In the genomic region with DNA sequence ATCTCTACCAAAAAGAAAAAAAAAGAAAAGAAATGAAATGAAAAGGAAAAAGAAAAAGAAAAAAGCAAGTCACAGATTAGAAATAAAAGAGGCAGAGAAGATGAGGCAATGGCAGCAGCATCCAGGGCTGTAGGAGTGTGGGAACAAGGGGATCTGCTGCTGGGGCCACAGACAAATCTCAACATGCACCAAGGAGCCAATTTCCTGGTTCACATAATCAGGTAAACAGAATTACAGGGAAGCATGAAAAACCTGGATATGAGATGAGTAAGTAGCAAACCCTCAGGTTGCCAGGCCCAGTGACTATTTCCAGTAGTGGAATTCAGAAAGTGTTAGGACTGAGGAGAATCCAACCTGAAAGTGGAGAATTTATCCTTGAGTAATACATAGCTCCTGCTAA, we compare ENCODE assay signal across 27 cellular contexts.
"Had no signal": no experiment of that assay in that cellular context is flagged by ENCODE, and none has a peak within 500 bp of the region (broad histone marks: within the 10 kb centered on the region; RNA-seq: fewer than 3 reads in every experiment).

No MANE protein-coding gene starts in this region.

- H3K27me3 ChIP-seq: pancreas, right atrium auricular region, right lobe of liver, tibial nerve, uterus had no signal

- ATAC-seq: naive thymus-derived CD8-positive, alpha-beta T cell; psoas muscle; right lobe of liver; stimulated activated memory B cell treated with anti-CD40 and anti-IgM and Interleukin-4, amounts not matched to agents 10 μg/mL and 1 μg/mL and 100 μg/mL, for 72 hours; stimulated activated naive CD8-positive, alpha-beta T cell treated with anti-CD3 and anti-CD28 coated beads, Interleukin-15, amount 100 ng/mL, for 72 hours had no signal

- H3K4me3 ChIP-seq: left ventricle myocardium inferior, lung, pancreas, psoas muscle, right atrium auricular region, right lobe of liver, smooth muscle cell, tibial nerve, uterus had no signal

- DNase-seq: hippocampal formation; immature natural killer cell; left ventricle myocardium inferior; naive thymus-derived CD8-positive, alpha-beta T cell; nucleus accumbens; pancreas; posterior cingulate gyrus; psoas muscle; right lobe of liver; stimulated activated CD4-positive, alpha-beta T cell treated with anti-CD3 and anti-CD28 coated beads, Interleukin-1b, Interleukin-23, amount 100 ng/mL, for 48 hours; stimulated activated CD4-positive, alpha-beta T cell treated with anti-CD3 and anti-CD28 coated beads, Interleukin-2, amount 100 ng/mL, for 48 hours; stimulated activated CD4-positive, alpha-beta T cell treated with anti-CD3 and anti-CD28 coated beads, Interleukin-4, amount 100 ng/mL, for 4 hours; stimulated activated CD8-positive, alpha-beta memory T cell treated with anti-CD3 and anti-CD28 coated beads, Interleukin-4, amount 100 ng/mL, for 48 hours; stimulated activated naive CD4-positive, alpha-beta T cell treated with Interleukin-2 at 50 U/mL for 16 hours; stimulated activated naive CD8-positive, alpha-beta T cell treated with anti-CD3 and anti-CD28 coated beads, Interleukin-15, amount 100 ng/mL, for 72 hours; substantia nigra; uterus had no signal

- FAIRE-seq: islet of Langerhans, pancreas had no signal

- H3K4me1 Mint-ChIP-seq: immature natural killer cell; memory B cell; naive thymus-derived CD8-positive, alpha-beta T cell; neural crest cell; stimulated activated memory B cell treated with anti-CD40 and anti-IgM and Interleukin-4, amounts not matched to agents 10 μg/mL and 1 μg/mL and 100 μg/mL, for 72 hours; stimulated activated naive CD8-positive, alpha-beta T cell treated with anti-CD3 and anti-CD28 coated beads, Interleukin-15, amount 100 ng/mL, for 72 hours had no signal

- H3K27me3 Mint-ChIP-seq: memory B cell; stimulated activated memory B cell treated with anti-CD40 and anti-IgM and Interleukin-4, amounts not matched to agents 10 μg/mL and 1 μg/mL and 100 μg/mL, for 72 hours; stimulated activated naive CD8-positive, alpha-beta T cell treated with anti-CD3 and anti-CD28 coated beads, Interleukin-15, amount 100 ng/mL, for 72 hours; type B pancreatic cell had no signal

- H3K9me3 Mint-ChIP-seq: nephron, neural crest cell had no signal

- H3K36me3 ChIP-seq: left ventricle myocardium inferior, pancreas, right atrium auricular region, right lobe of liver, tibial nerve, uterus had no signal

- H3K4me3 Mint-ChIP-seq: immature natural killer cell; memory B cell; naive thymus-derived CD8-positive, alpha-beta T cell; nephron; neural crest cell; stimulated activated memory B cell treated with anti-CD40 and anti-IgM and Interleukin-4, amounts not matched to agents 10 μg/mL and 1 μg/mL and 100 μg/mL, for 72 hours; stimulated activated naive CD8-positive, alpha-beta T cell treated with anti-CD3 and anti-CD28 coated beads, Interleukin-15, amount 100 ng/mL, for 72 hours; type B pancreatic cell had no signal

- H3K27ac Mint-ChIP-seq: immature natural killer cell; memory B cell; stimulated activated memory B cell treated with anti-CD40 and anti-IgM and Interleukin-4, amounts not matched to agents 10 μg/mL and 1 μg/mL and 100 μg/mL, for 72 hours; type B pancreatic cell had no signal

- H3K36me3 Mint-ChIP-seq: immature natural killer cell; memory B cell; naive thymus-derived CD8-positive, alpha-beta T cell; stimulated activated memory B cell treated with anti-CD40 and anti-IgM and Interleukin-4, amounts not matched to agents 10 μg/mL and 1 μg/mL and 100 μg/mL, for 72 hours; type B pancreatic cell had no signal
